In genomic region chr2:221787561-221787960, GRCh38 we compare ENCODE assay signal across 18 cellular contexts.
"Had no signal": no experiment of that assay in that cellular context is flagged by ENCODE, and none has a peak within 500 bp of the region (broad histone marks: within the 10 kb centered on the region; RNA-seq: fewer than 3 reads in every experiment).

No MANE protein-coding gene starts in this region.

- H3K4me3 ChIP-seq: K562, SJSA1, SK-N-MC had no signal

- H3K27ac Mint-ChIP-seq: IgD-negative memory B cell had no signal

- DNase-seq: Kasumi-1, MM.1S, NCI-H1436, NCI-H1930, NCI-H345, NCI-H446 treated with DMSO at 0.1 percent for 48 hours, NCI-H510A treated with DMSO at 0.1 percent for 48 hours, NCI-H526, NCI-H82, Right ventricle myocardium superior, RPMI8226, SIG-M5 had no signal

- H3K27me3 ChIP-seq: SJSA1 had no signal

- ATAC-seq: K562 had no signal

- H3K27me3 Mint-ChIP-seq: IgD-negative memory B cell had no signal

- H3K27ac ChIP-seq: HL-60, KMS-11, SJSA1, SK-N-MC had no signal

- H3K4me1 ChIP-seq: SJSA1 had no signal

- H3K36me3 Mint-ChIP-seq: IgD-negative memory B cell had no signal

- H3K4me2 ChIP-seq: KMS-11 had no signal

- H3K4me1 Mint-ChIP-seq: IgD-negative memory B cell had no signal

- H3K36me3 ChIP-seq: SJSA1 had no signal
